Comparison of ENCODE assay signal across 8 cellular contexts in genomic region chr2:96816127-96816835, GRCh38. TPM values are rescaled to one million over a fixed set of nuclear protein-coding genes. Genes with fewer than 3 reads are reported as not detected.
DNase-seq lines count a peak whose midpoint lies in the region; ATAC-seq and TF ChIP-seq lines count a peak whose summit lies in the region.

Gene CNNM3, plus strand, starts transcription at chr2:96816268. Its CDS starts 10 bp downstream, at chr2:96816278.

- 5% methylated on average over 13 of the region's 103 CpGs for whole genome bisulfite sequencing in mammary epithelial cell (ENCODE audit: low coverage, missing lambda C conversion rate)

- H2AFZ ChIP-seq in mammary epithelial cell (ENCODE audit: low read depth, low read length): peak within 1 kb of the TSS; percentile 97

- no TSS peak for BruUV-seq in mammary epithelial cell (replicated peaks; lab: Mats Ljungman, UMichigan)

- peaks cover 64 to 71% of the 10 kb centered on the region in 2 donors for H3K4me1 Mint-ChIP-seq in immature natural killer cell

- peaks cover 18% of the 10 kb centered on the region for H3K4me1 ChIP-seq in mammary epithelial cell (ENCODE audit: insufficient read depth, low read length)

- dilution Hi-C loops in mammary epithelial cell (cut with HindIII; ENCODE audit: low sequenced_read_pairs): no loop called here

- peaks cover 5% of the 10 kb centered on the region for H3K79me2 ChIP-seq in mammary epithelial cell (ENCODE audit: insufficient read depth, low read length)

- peak; percentile 78 for TF ChIP-seq POLR2A in GM18951 (IDR thresholded peaks at IDR 0.05; ENCODE audit: extremely low read depth, insufficient read depth, insufficient read length)

- H3K4me3 ChIP-seq in WERI-Rb-1 (ENCODE audit: low read depth, low read length): peak within 1 kb of the TSS; percentile 82
- peak within 1 kb of the TSS; percentile 66 to 74 (median 67) for H3K4me3 ChIP-seq in mammary epithelial cell (replicated peaks in 1 of 3; ENCODE audit: insufficient read depth in 1 of 3, low read depth in 2 of 3, low read length in 3 of 3)

- peak; percentile 87 for ATAC-seq in HG03175 (IDR thresholded peaks at IDR 0.05; ENCODE audit: unreplicated experiment)

- peak within 1 kb of the TSS; percentile 88 to 97 (median 94) for H3K4me3 Mint-ChIP-seq in immature natural killer cell

- CTCF ChIA-PET in mammary epithelial cell (lab: Charles Lee; ENCODE audit: low non-redundant PET): no interaction called here

- peak within 1 kb of the TSS; percentile 87 to 97 (median 92) for H3K27ac Mint-ChIP-seq in immature natural killer cell

- peak; percentile 71 for DNase-seq in AG09319 (ENCODE audit: extremely low read depth, low read depth)
- peak; percentile 97 for DNase-seq in NCI-H2227 (lab: John Stamatoyannopoulos, UW; ENCODE audit: unreplicated experiment)
- DNase-seq in WERI-Rb-1: peak; percentile 97
- DNase-seq in mammary epithelial cell: peak; percentile 94
- DNase-seq in immature natural killer cell: peak; percentile 97 to 98 (median 98)
- DNase-seq in smooth muscle cell of the brain vasculature (ENCODE audit: low read depth, low spot score): peak; percentile 70

- H3K27me3 ChIP-seq in WERI-Rb-1 (ENCODE audit: insufficient read depth, low read depth, severe bottlenecking): no peaks in the 10 kb centered on the region
- no peaks in the 10 kb centered on the region for H3K27me3 ChIP-seq in mammary epithelial cell (ENCODE audit: insufficient read depth, low read length)

- intact Hi-C loops in mammary epithelial cell (cut with micrococcal nuclease): loop anchor here (2.0 to 5.0 kb wide), 2 partner anchors 54 to 145 kb away; partner anchors contain the start of gene CNNM4

- in situ Hi-C loops in GM18951 (cut with MboI; ENCODE audit: low sequenced_read_pairs, unreplicated experiment): no loop called here
- in situ Hi-C loops in mammary epithelial cell (cut with MboI; ENCODE audit: low sequenced_read_pairs in 2 of 2): no loop called here

- H3K9me3 ChIP-seq in WERI-Rb-1 (ENCODE audit: severe bottlenecking) (no peaks in the 10 kb centered on the region), mammary epithelial cell (replicated peaks; ENCODE audit: insufficient read depth, low read length) (no peaks in the 10 kb centered on the region)

- peaks cover 0 to 21% (median 2%) of the 10 kb centered on the region in 3 donors for H3K27me3 Mint-ChIP-seq in immature natural killer cell (ENCODE audit: low read depth in 3 of 3)

- H3K36me3 ChIP-seq in WERI-Rb-1 (peaks cover 44% of the 10 kb centered on the region), mammary epithelial cell (ENCODE audit: insufficient read depth, low read length) (no peaks in the 10 kb centered on the region)

- H3K36me3 Mint-ChIP-seq in immature natural killer cell: peaks cover 9 to 14% (median 10%) of the 10 kb centered on the region in 3 donors

- H3K4me2 ChIP-seq in mammary epithelial cell (ENCODE audit: insufficient read depth, low read depth, low read length): peak within 1 kb of the TSS; percentile 93

- H3K27ac ChIP-seq in WERI-Rb-1 (peak within 1 kb of the TSS; percentile 94), mammary epithelial cell (ENCODE audit: insufficient read depth, low read depth, low read length) (no peak within 1 kb of the TSS)

- H3K9me3 Mint-ChIP-seq in immature natural killer cell: no peaks in the 10 kb centered on the region

- TF ChIP-seq CTCF in AG09319 (IDR thresholded peaks at IDR 0.05; ENCODE audit: low read depth, low read length) (peak; percentile 23), WERI-Rb-1 (IDR thresholded peaks at IDR 0.05; ENCODE audit: low read depth, low read length) (peak; percentile 70), mammary epithelial cell (conservative IDR thresholded peaks at IDR 0.05 in 1 of 2, IDR thresholded peaks at IDR 0.05 in 1 of 2; ENCODE audit: extremely low read depth in 1 of 2, insufficient read depth in 1 of 2, low read depth in 1 of 2, low read length in 2 of 2) (peak; percentile 13 to 69)

- peak within 1 kb of the TSS; percentile 57 for H3K9ac ChIP-seq in mammary epithelial cell (ENCODE audit: insufficient read depth, low read length)

- H4K20me1 ChIP-seq in mammary epithelial cell (ENCODE audit: insufficient read depth, low read length): no peaks in the 10 kb centered on the region

RNA-seq across cellular contexts. Expression of gene CNNM3, which starts in this region (rescaled TPM):
- total RNA-seq in mammary epithelial cell: 1 to 10 TPM; 5.7 to 5.8 TPM
- polyA plus RNA-seq in mammary epithelial cell (5.0 TPM), immature natural killer cell (10 to 100 TPM in 1 of 3 donors, 1 to 10 TPM in 2; 5.5 to 11.0 (median 9.9) TPM)
- 5.9 TPM for polyA minus RNA-seq in mammary epithelial cell
